In the genomic region with DNA sequence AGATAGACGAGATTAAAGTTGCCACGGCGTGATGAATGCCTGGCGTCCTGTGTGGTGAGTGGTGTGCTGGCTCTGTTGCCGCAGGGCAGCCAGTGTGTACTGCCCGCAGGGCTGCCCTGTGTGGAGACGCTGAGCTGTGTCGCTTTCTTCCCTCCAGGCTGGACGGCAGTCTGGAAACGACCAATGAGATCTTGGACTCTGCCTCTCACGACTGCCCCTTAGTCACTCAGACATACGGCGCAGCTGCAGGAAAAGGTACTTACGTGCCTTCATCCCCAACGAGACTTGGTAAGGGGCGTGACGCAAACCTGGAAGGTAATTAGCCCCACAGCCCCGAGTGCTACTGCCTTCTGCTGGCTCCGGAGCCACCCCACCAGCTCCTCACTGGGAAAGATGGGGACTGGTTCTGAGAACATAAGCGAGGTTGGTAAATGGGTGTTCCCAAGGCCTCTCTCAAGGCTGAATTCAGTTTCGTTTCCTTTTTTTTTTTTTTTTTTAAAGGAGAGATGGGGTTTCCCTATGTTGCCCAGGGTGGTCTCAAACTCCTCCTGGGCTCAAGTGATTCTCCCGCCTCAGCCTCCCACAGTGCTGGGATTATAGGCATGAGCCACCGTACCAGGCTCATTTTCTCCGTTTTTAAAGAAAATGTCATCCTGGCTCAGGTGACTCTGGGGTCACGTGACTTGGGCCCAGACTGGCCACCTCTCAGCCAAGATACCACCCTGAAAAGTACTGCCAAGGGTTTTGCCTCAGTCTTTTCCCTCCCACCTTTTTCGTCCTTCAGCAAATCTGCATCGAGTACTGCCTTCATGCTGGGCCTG, we compare ENCODE assay signal across 1 cellular context.
TF ChIP-seq lines count a peak whose summit lies in the region.

No MANE protein-coding gene starts in this region.

TF ChIP-seq in K562, 482 proteins besides CTCF, POLR2A, EP300 and RAD21:
- TF ChIP-seq BRF2 (IDR thresholded peaks at IDR 0.05; ENCODE audit: borderline replicate concordance, insufficient read depth, insufficient read length) (no peak), AFF1 (IDR thresholded peaks at IDR 0.05; ENCODE audit: low read depth in 1 of 2, partially characterized antibody in 2 of 2) (no peak), MGA (IDR thresholded peaks at IDR 0.05) (no peak), ZNF584 (CRISPR knock-in tag; IDR thresholded peaks at IDR 0.05; ENCODE audit: low read depth) (no peak), RAD51 (IDR thresholded peaks at IDR 0.05; ENCODE audit: borderline replicate concordance, low read depth) (peak; percentile 59; the same call in 1 of the 2 replicates), CBFB (CRISPR knock-in tag; IDR thresholded peaks at IDR 0.05) (no peak), CHCHD3 (CRISPR knock-in tag; IDR thresholded peaks at IDR 0.05) (no peak), MITF (IDR thresholded peaks at IDR 0.05) (no peak)
- TF ChIP-seq, protein P1, sequence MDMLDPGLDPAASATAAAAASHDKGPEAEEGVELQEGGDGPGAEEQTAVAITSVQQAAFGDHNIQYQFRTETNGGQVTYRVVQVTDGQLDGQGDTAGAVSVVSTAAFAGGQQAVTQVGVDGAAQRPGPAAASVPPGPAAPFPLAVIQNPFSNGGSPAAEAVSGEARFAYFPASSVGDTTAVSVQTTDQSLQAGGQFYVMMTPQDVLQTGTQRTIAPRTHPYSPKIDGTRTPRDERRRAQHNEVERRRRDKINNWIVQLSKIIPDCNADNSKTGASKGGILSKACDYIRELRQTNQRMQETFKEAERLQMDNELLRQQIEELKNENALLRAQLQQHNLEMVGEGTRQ (CRISPR knock-in tag; IDR thresholded peaks at IDR 0.05) = 0 out of 2 replicates have a peak, but pooled peaks have one; percentile 5
- TF ChIP-seq, protein P2, sequence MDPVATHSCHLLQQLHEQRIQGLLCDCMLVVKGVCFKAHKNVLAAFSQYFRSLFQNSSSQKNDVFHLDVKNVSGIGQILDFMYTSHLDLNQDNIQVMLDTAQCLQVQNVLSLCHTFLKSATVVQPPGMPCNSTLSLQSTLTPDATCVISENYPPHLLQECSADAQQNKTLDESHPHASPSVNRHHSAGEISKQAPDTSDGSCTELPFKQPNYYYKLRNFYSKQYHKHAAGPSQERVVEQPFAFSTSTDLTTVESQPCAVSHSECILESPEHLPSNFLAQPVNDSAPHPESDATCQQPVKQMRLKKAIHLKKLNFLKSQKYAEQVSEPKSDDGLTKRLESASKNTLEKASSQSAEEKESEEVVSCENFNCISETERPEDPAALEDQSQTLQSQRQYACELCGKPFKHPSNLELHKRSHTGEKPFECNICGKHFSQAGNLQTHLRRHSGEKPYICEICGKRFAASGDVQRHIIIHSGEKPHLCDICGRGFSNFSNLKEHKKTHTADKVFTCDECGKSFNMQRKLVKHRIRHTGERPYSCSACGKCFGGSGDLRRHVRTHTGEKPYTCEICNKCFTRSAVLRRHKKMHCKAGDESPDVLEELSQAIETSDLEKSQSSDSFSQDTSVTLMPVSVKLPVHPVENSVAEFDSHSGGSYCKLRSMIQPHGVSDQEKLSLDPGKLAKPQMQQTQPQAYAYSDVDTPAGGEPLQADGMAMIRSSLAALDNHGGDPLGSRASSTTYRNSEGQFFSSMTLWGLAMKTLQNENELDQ (CRISPR knock-in tag; IDR thresholded peaks at IDR 0.05; ENCODE audit: borderline replicate concordance) = no peak
- TF ChIP-seq, protein P3, sequence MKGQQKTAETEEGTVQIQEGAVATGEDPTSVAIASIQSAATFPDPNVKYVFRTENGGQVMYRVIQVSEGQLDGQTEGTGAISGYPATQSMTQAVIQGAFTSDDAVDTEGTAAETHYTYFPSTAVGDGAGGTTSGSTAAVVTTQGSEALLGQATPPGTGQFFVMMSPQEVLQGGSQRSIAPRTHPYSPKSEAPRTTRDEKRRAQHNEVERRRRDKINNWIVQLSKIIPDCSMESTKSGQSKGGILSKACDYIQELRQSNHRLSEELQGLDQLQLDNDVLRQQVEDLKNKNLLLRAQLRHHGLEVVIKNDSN (CRISPR knock-in tag; IDR thresholded peaks at IDR 0.05) = peak; percentile 57
